Comparison of ENCODE assay signal across 27 cellular contexts in genomic region chr12:2013111-2013510, GRCh38. TPM values are rescaled to one million over a fixed set of nuclear protein-coding genes. Genes with fewer than 3 reads are reported as not detected.
DNase-seq lines count a peak whose midpoint lies in the region; ATAC-seq and TF ChIP-seq lines count a peak whose summit lies in the region.
"Had no signal": no experiment of that assay in that cellular context is flagged by ENCODE, and none has a peak within 500 bp of the region (broad histone marks: within the 10 kb centered on the region; RNA-seq: fewer than 3 reads in every experiment).

No MANE protein-coding gene starts in this region.

- H3K27ac ChIP-seq in heart right ventricle (peak overlapping the region in 9 of 10 donors; percentile 39 to 80 (median 68)), gastroesophageal sphincter (peak overlapping the region in 3 of 4 donors; percentile 35 to 76 (median 51)), upper lobe of left lung (peak overlapping the region in 3 of 4 donors; percentile 28 to 85 (median 67)), testis (peak overlapping the region in 1 of 2 donors; percentile 48)

- ATAC-seq in heart right ventricle: no peak
- ATAC-seq in left cardiac atrium: no peak
- ATAC-seq in gastroesophageal sphincter: no peak
- no peak for ATAC-seq in upper lobe of left lung (ENCODE audit: low FRiP score in 2 of 2)
- no peak for ATAC-seq in HG03432 (IDR thresholded peaks at IDR 0.05; ENCODE audit: unreplicated experiment)
- no peak for ATAC-seq in stimulated activated naive CD8-positive, alpha-beta T cell treated with anti-CD3 and anti-CD28 coated beads, Interleukin-15, amount 100 ng/mL, for 72 hours
- ATAC-seq: activated CD4-positive, CD25-positive, alpha-beta regulatory T cell treated with anti-CD3 and anti-CD28 coated beads, Interleukin-2, amount 50 U/mL, for 24 hours had no signal

- no peak for TF ChIP-seq CTCF in heart right ventricle (IDR thresholded peaks at IDR 0.05)
- no peak for TF ChIP-seq CTCF in gastroesophageal sphincter (IDR thresholded peaks at IDR 0.05)
- no peak for TF ChIP-seq CTCF in nephron (IDR thresholded peaks at IDR 0.05; ENCODE audit: unreplicated experiment in 3 of 3)
- TF ChIP-seq CTCF in upper lobe of left lung (IDR thresholded peaks at IDR 0.05): no peak
- TF ChIP-seq CTCF in testis (IDR thresholded peaks at IDR 0.05): no peak

- TF ChIP-seq POLR2A in gastroesophageal sphincter (IDR thresholded peaks at IDR 0.05) (no peak), upper lobe of left lung (IDR thresholded peaks at IDR 0.05) (no peak), testis (IDR thresholded peaks at IDR 0.05) (no peak)

- WGBS in heart right ventricle, 2 donors: 46 to 58% methylated on average over 3 of the region's 3 CpGs
- WGBS in gastroesophageal sphincter (ENCODE audit: low coverage in 1 of 2), 2 donors: 53% methylated on average over 3 of the region's 3 CpGs
- WGBS in upper lobe of left lung, 2 donors: 87 to 96% methylated on average over 3 of the region's 3 CpGs
- 72 to 82% methylated on average over 3 of the region's 3 CpGs for WGBS in testis, 2 donors

- no peaks in the 10 kb centered on the region for H3K27me3 Mint-ChIP-seq in nephron (ENCODE audit: low read depth)
- no peaks in the 10 kb centered on the region for H3K27me3 Mint-ChIP-seq in stimulated activated naive CD8-positive, alpha-beta T cell treated with anti-CD3 and anti-CD28 coated beads, Interleukin-15, amount 100 ng/mL, for 72 hours

- H3K4me1 ChIP-seq in heart right ventricle (peaks cover 6 to 90% (median 58%) of the 10 kb centered on the region in 9 donors), gastroesophageal sphincter (peaks cover 5 to 42% (median 7%) of the 10 kb centered on the region in 3 donors), upper lobe of left lung (peaks cover 6 to 14% (median 9%) of the 10 kb centered on the region in 4 donors), testis (no peaks in the 10 kb centered on the region)

- H3K36me3 Mint-ChIP-seq in nephron (ENCODE audit: low read depth): no peaks in the 10 kb centered on the region
- H3K36me3 Mint-ChIP-seq: activated naive CD8-positive, alpha-beta T cell treated with anti-CD3 and anti-CD28 coated beads, Interleukin-2, amount 10 ng/mL, durations not matched to agents 7 days and 5 days had no signal

- H3K4me3 ChIP-seq in heart right ventricle (no peak overlapping the region), gastroesophageal sphincter (no peak overlapping the region), upper lobe of left lung (no peak overlapping the region), testis (no peak overlapping the region)

- H3K27ac Mint-ChIP-seq in nephron: peak overlapping the region; percentile 81 to 84 (median 83)
- H3K27ac Mint-ChIP-seq in stimulated activated naive CD8-positive, alpha-beta T cell treated with anti-CD3 and anti-CD28 coated beads, Interleukin-15, amount 100 ng/mL, for 72 hours: no peak overlapping the region
- H3K27ac Mint-ChIP-seq: activated naive CD8-positive, alpha-beta T cell treated with anti-CD3 and anti-CD28 coated beads, Interleukin-2, amount 10 ng/mL, durations not matched to agents 7 days and 5 days; dendritic cell treated with granulocyte-macrophage colony-stimulating factor and Interleukin-4, amounts not matched to agents 40 ng/mL and 50 ng/mL, for 4 days had no signal

- H3K27me3 ChIP-seq in heart right ventricle (no peaks in the 10 kb centered on the region), gastroesophageal sphincter (no peaks in the 10 kb centered on the region), upper lobe of left lung (no peaks in the 10 kb centered on the region), testis (no peaks in the 10 kb centered on the region)

- DNase-seq in heart right ventricle (no peak), left cardiac atrium (no peak), upper lobe of left lung (no peak), testis (no peak)
- DNase-seq in stimulated activated naive CD8-positive, alpha-beta T cell treated with anti-CD3 and anti-CD28 coated beads, Interleukin-15, amount 100 ng/mL, for 72 hours: no peak
- DNase-seq: activated CD4-positive, alpha-beta T cell treated with anti-CD3 and anti-CD28 coated beads, Interleukin-2, amount 50 U/mL, for 4 hours; activated gamma-delta T cell treated with Interleukin-2 at 50 U/mL for 16 hours; activated naive CD8-positive, alpha-beta T cell treated with anti-CD3 and anti-CD28 coated beads, Interleukin-2, amount 10 ng/mL, durations not matched to agents 7 days and 5 days; activated T-cell treated with anti-CD3 and anti-CD28 coated beads, Interleukin-2, amount 50 U/mL, for 48 hours; foreskin fibroblast; head of caudate nucleus; KG1; mammary epithelial cell; NCI-H187; NCI-H2171 treated with DMSO at 0.1 percent for 48 hours; NCI-H510A; posterior cingulate gyrus; stimulated activated CD4-positive, alpha-beta T cell treated with anti-CD3 and anti-CD28 coated beads, Interleukin-15, amount 100 ng/mL, for 24 hours; stimulated activated CD4-positive, alpha-beta T cell treated with anti-CD3 and anti-CD28 coated beads, Interleukin-4, amount 100 ng/mL, for 4 hours had no signal

- TF ChIP-seq EP300 in gastroesophageal sphincter (IDR thresholded peaks at IDR 0.05) (no peak), upper lobe of left lung (IDR thresholded peaks at IDR 0.05) (no peak)

- no peaks in the 10 kb centered on the region for H3K9me3 Mint-ChIP-seq in nephron
- H3K9me3 Mint-ChIP-seq in stimulated activated naive CD8-positive, alpha-beta T cell treated with anti-CD3 and anti-CD28 coated beads, Interleukin-15, amount 100 ng/mL, for 72 hours: no peaks in the 10 kb centered on the region
- H3K9me3 Mint-ChIP-seq: activated naive CD8-positive, alpha-beta T cell treated with anti-CD3 and anti-CD28 coated beads, Interleukin-2, amount 10 ng/mL, durations not matched to agents 7 days and 5 days; central memory CD8-positive, alpha-beta T cell; dendritic cell treated with granulocyte-macrophage colony-stimulating factor and Interleukin-4, amounts not matched to agents 40 ng/mL and 50 ng/mL, for 4 days had no signal

- no peak overlapping the region for H3K4me3 Mint-ChIP-seq in nephron
- no peak overlapping the region for H3K4me3 Mint-ChIP-seq in stimulated activated naive CD8-positive, alpha-beta T cell treated with anti-CD3 and anti-CD28 coated beads, Interleukin-15, amount 100 ng/mL, for 72 hours
- H3K4me3 Mint-ChIP-seq: activated naive CD8-positive, alpha-beta T cell treated with anti-CD3 and anti-CD28 coated beads, Interleukin-2, amount 10 ng/mL, durations not matched to agents 7 days and 5 days; central memory CD8-positive, alpha-beta T cell; dendritic cell treated with granulocyte-macrophage colony-stimulating factor and Interleukin-4, amounts not matched to agents 40 ng/mL and 50 ng/mL, for 4 days had no signal

- no peaks in the 10 kb centered on the region for H3K9me3 ChIP-seq in heart right ventricle
- H3K9me3 ChIP-seq in gastroesophageal sphincter: no peaks in the 10 kb centered on the region
- H3K9me3 ChIP-seq in upper lobe of left lung: no peaks in the 10 kb centered on the region
- H3K9me3 ChIP-seq in testis: no peaks in the 10 kb centered on the region

- peaks cover 59% of the 10 kb centered on the region for H3K4me1 Mint-ChIP-seq in nephron
- H3K4me1 Mint-ChIP-seq in stimulated activated naive CD8-positive, alpha-beta T cell treated with anti-CD3 and anti-CD28 coated beads, Interleukin-15, amount 100 ng/mL, for 72 hours: peaks cover 5% of the 10 kb centered on the region

- no peaks in the 10 kb centered on the region for H3K36me3 ChIP-seq in heart right ventricle
- H3K36me3 ChIP-seq in gastroesophageal sphincter: no peaks in the 10 kb centered on the region
- no peaks in the 10 kb centered on the region for H3K36me3 ChIP-seq in upper lobe of left lung
- H3K36me3 ChIP-seq in testis (ENCODE audit: low read depth, missing control alignments): no peaks in the 10 kb centered on the region

- intact Hi-C loops in heart right ventricle (cut with DNase I): no loop called here
- intact Hi-C loops in left cardiac atrium (cut with DNase I): no loop called here
- intact Hi-C loops in testis (cut with DNase I; ENCODE audit: low total_unique reads): no loop called here

RNA-seq across cellular contexts. Expression of gene DCP1B, which starts 8.9 kb away (rescaled TPM):
- total RNA-seq in heart right ventricle: 1 to 10 TPM; 1.1 to 4.1 (median 2.0) TPM
- 1 to 10 TPM; 1.4 to 4.9 TPM for polyA plus RNA-seq in heart right ventricle
- 1 to 10 TPM; 3.1 to 3.7 TPM for total RNA-seq in left cardiac atrium
- total RNA-seq in gastroesophageal sphincter: 10 to 100 TPM; 26.1 to 30.4 (median 27.9) TPM
- total RNA-seq in upper lobe of left lung: 10 to 100 TPM in 5 of 6 donors, 1 to 10 TPM in 1; 5.5 to 30.4 (median 12.2) TPM
- total RNA-seq in testis: 10 to 100 TPM; 36.6 to 40.0 TPM
- polyA plus RNA-seq in testis (ENCODE audit: insufficient read depth, low read depth, low replicate concordance): 56.1 TPM

RNA-seq across cellular contexts. Expression of gene CACNA1C, which starts 39.7 kb away (rescaled TPM):
- total RNA-seq in heart right ventricle (100 to 1,000 TPM; 146 to 222 (median 187) TPM), left cardiac atrium (100 to 1,000 TPM in 1 of 2 donors, 10 to 100 TPM in 1; 99.2 to 127 TPM), gastroesophageal sphincter (10 to 100 TPM; 22.9 to 96.2 (median 41.4) TPM), upper lobe of left lung (10 to 100 TPM in 2 of 6 donors, 1 to 10 TPM in 4; 5.2 to 45.1 (median 8.8) TPM), testis (10 to 100 TPM; 20.3 to 36.8 TPM)
- polyA plus RNA-seq in heart right ventricle (10 to 100 TPM; 19.1 to 68.9 TPM), testis (ENCODE audit: insufficient read depth, low read depth, low replicate concordance) (32.0 TPM)
- total RNA-seq: MCF 10A, myocyte had no signal
- polyA plus RNA-seq: mammary epithelial cell had no signal

Comparison
In these comparisons a context has a peak if more than half of its experiments do, and no peak if none do; other contexts are left out.
1. H3K27ac Mint-ChIP-seq: peak in nephron (3 of 3); none in stimulated activated naive CD8-positive, alpha-beta T cell treated with anti-CD3 and anti-CD28 coated beads, Interleukin-15, amount 100 ng/mL, for 72 hours (0 of 2).